ENCODE assay signal across 18 cellular contexts in genomic region chr4:36283912-36284465, GRCh38. TPM values are rescaled to one million over a fixed set of nuclear protein-coding genes. Genes with fewer than 3 reads are reported as not detected.
DNase-seq lines count a peak whose midpoint lies in the region; ATAC-seq, FAIRE-seq and TF ChIP-seq lines count a peak whose summit lies in the region.
"Had no signal": no experiment of that assay in that cellular context is flagged by ENCODE, and none has a peak within 500 bp of the region (broad histone marks: within the 10 kb centered on the region; RNA-seq: fewer than 3 reads in every experiment).

No MANE protein-coding gene starts in this region.

- H3K4me3 Mint-ChIP-seq in CD4-positive, alpha-beta memory T cell, result peak overlapping the region in 3 of 8 donors; percentile 14 to 56 (median 48)
- peak overlapping the region; percentile 93 for H3K4me3 Mint-ChIP-seq in natural killer cell treated with Interleukin-12 subunit alpha and Interleukin-12 subunit beta and Interleukin-15 and Interleukin-18, amount 100 ng/mL, for 72 hours
- H3K4me3 Mint-ChIP-seq: B cell, IgD-negative memory B cell had no signal

- H3K36me3 Mint-ChIP-seq in CD4-positive, alpha-beta memory T cell, result peaks cover 0 to 3% of the 10 kb centered on the region in 2 donors
- peaks cover 34% of the 10 kb centered on the region for H3K36me3 Mint-ChIP-seq in natural killer cell treated with Interleukin-12 subunit alpha and Interleukin-12 subunit beta and Interleukin-15 and Interleukin-18, amount 100 ng/mL, for 72 hours

- peak; percentile 33 for FAIRE-seq in GM12891 (lab: Jason Lieb, UNC)

- H3K27ac Mint-ChIP-seq in CD4-positive, alpha-beta memory T cell, result peak overlapping the region in 5 of 7 donors; percentile 9 to 85 (median 44)
- H3K27ac Mint-ChIP-seq in natural killer cell treated with Interleukin-12 subunit alpha and Interleukin-12 subunit beta and Interleukin-15 and Interleukin-18, amount 100 ng/mL, for 72 hours, result peak overlapping the region; percentile 92 to 98
- H3K27ac Mint-ChIP-seq: B cell, IgD-negative memory B cell had no signal

- no peak for TF ChIP-seq POLR2A in GM12891 (IDR thresholded peaks at IDR 0.05; ENCODE audit: low read depth, low read length)

- H3K4me1 ChIP-seq in CD4-positive, alpha-beta memory T cell (ENCODE audit: insufficient read depth, low read length), result peaks cover 42% of the 10 kb centered on the region
- no peaks in the 10 kb centered on the region for H3K4me1 ChIP-seq in ascending aorta
- H3K4me1 ChIP-seq in BE2C, result no peaks in the 10 kb centered on the region

- H3K36me3 ChIP-seq in CD4-positive, alpha-beta memory T cell (ENCODE audit: insufficient read depth, low read length), result no peaks in the 10 kb centered on the region
- H3K36me3 ChIP-seq in ascending aorta (no peaks in the 10 kb centered on the region), BE2C (no peaks in the 10 kb centered on the region)

- H3K27ac ChIP-seq in CD4-positive, alpha-beta memory T cell (ENCODE audit: low read depth, low read length), result no peak overlapping the region
- H3K27ac ChIP-seq in cingulate gyrus (ENCODE audit: low read depth, low read length) (peak overlapping the region; percentile 91), ascending aorta (no peak overlapping the region)
- H3K27ac ChIP-seq: foreskin keratinocyte, GM23248 had no signal

- intact Hi-C loops in CD4-positive, alpha-beta memory T cell (cut with micrococcal nuclease), result no loop called here
- intact Hi-C loops in ascending aorta (cut with DNase I) (no loop called here), Right ventricle myocardium inferior (cut with DNase I) (no loop called here)

- H3K27me3 Mint-ChIP-seq in CD4-positive, alpha-beta memory T cell, result no peaks in the 10 kb centered on the region
- no peaks in the 10 kb centered on the region for H3K27me3 Mint-ChIP-seq in natural killer cell treated with Interleukin-12 subunit alpha and Interleukin-12 subunit beta and Interleukin-15 and Interleukin-18, amount 100 ng/mL, for 72 hours
- H3K27me3 Mint-ChIP-seq: B cell, IgD-negative memory B cell had no signal

- no peaks in the 10 kb centered on the region for H3K9me3 ChIP-seq in CD4-positive, alpha-beta memory T cell (ENCODE audit: control insufficient read depth in 1 of 2, low read length in 2 of 2)
- H3K9me3 ChIP-seq in ascending aorta, result no peaks in the 10 kb centered on the region
- no peaks in the 10 kb centered on the region for H3K9me3 ChIP-seq in BE2C

- H3K27me3 ChIP-seq in CD4-positive, alpha-beta memory T cell (ENCODE audit: insufficient read depth, low read length), result no peaks in the 10 kb centered on the region
- no peaks in the 10 kb centered on the region for H3K27me3 ChIP-seq in ascending aorta
- H3K27me3 ChIP-seq in BE2C, result no peaks in the 10 kb centered on the region
- H3K27me3 ChIP-seq: foreskin keratinocyte had no signal

- no peak for TF ChIP-seq CTCF in ascending aorta (IDR thresholded peaks at IDR 0.05)
- no peak for TF ChIP-seq CTCF in BE2C (IDR thresholded peaks at IDR 0.05; ENCODE audit: low read depth, low read length)

- no peak overlapping the region for H3K4me3 ChIP-seq in CD4-positive, alpha-beta memory T cell (ENCODE audit: low read length in 2 of 2)
- H3K4me3 ChIP-seq in ascending aorta (no peak overlapping the region), BE2C (ENCODE audit: low read depth, low read length) (no peak overlapping the region)
- H3K4me3 ChIP-seq: GM23248 had no signal

- peaks cover 0 to 3% (median 0%) of the 10 kb centered on the region in 8 donors for H3K9me3 Mint-ChIP-seq in CD4-positive, alpha-beta memory T cell
- peaks cover 3% of the 10 kb centered on the region for H3K9me3 Mint-ChIP-seq in natural killer cell treated with Interleukin-12 subunit alpha and Interleukin-12 subunit beta and Interleukin-15 and Interleukin-18, amount 100 ng/mL, for 72 hours
- H3K9me3 Mint-ChIP-seq: IgD-negative memory B cell had no signal

- CTCF ChIA-PET in CD4-positive, alpha-beta memory T cell (lab: Charles Lee; ENCODE audit: partially characterized antibody), result interaction anchor here (3.2 to 3.9 kb wide), 2 partner anchors 30 to 40 kb away, joined by 16 to 30 read pairs; partner anchors contain the start of gene ARAP2

- no peak for DNase-seq in CD4-positive, alpha-beta memory T cell
- DNase-seq in GM12891 (ENCODE audit: insufficient read length, low spot score) (no peak), ascending aorta (ENCODE audit: low spot score in 2 of 2) (no peak), Right ventricle myocardium inferior (ENCODE audit: missing footprints) (no peak), BE2C (no peak), HuH-7.5 (ENCODE audit: low spot score) (no peak)
- DNase-seq in natural killer cell treated with Interleukin-12 subunit alpha and Interleukin-12 subunit beta and Interleukin-15 and Interleukin-18, amount 100 ng/mL, for 72 hours (ENCODE audit: low spot score), result no peak
- DNase-seq: amniotic stem cell; GM23248; NCI-H2029; NCI-H524 treated with DMSO at 0.1 percent for 48 hours; SHP77; stimulated activated CD4-positive, alpha-beta T cell treated with anti-CD3 and anti-CD28 coated beads, Interleukin-2, amount 100 ng/mL, for 24 hours had no signal

- peaks cover 26 to 62% (median 40%) of the 10 kb centered on the region in 4 donors for H3K4me1 Mint-ChIP-seq in CD4-positive, alpha-beta memory T cell
- peaks cover 72 to 92% of the 10 kb centered on the region in 2 donors for H3K4me1 Mint-ChIP-seq in natural killer cell treated with Interleukin-12 subunit alpha and Interleukin-12 subunit beta and Interleukin-15 and Interleukin-18, amount 100 ng/mL, for 72 hours (ENCODE audit: low read depth in 2 of 2)

- POLR2A ChIA-PET in CD4-positive, alpha-beta memory T cell (lab: Charles Lee; ENCODE audit: partially characterized antibody), result interaction anchor here (7.7 to 8.0 kb wide), 2 partner anchors 31 to 41 kb away, joined by 101 to 130 read pairs; partner anchors contain the start of gene ARAP2

- no peak for ATAC-seq in natural killer cell treated with Interleukin-12 subunit alpha and Interleukin-12 subunit beta and Interleukin-15 and Interleukin-18, amount 100 ng/mL, for 72 hours
- ATAC-seq in Right ventricle myocardium inferior, result no peak
- ATAC-seq: activated CD4-positive, CD25-positive, alpha-beta regulatory T cell treated with anti-CD3 and anti-CD28 coated beads, Interleukin-2, amount 50 U/mL, for 24 hours; foreskin keratinocyte had no signal

TF ChIP-seq in GM12891, 5 proteins besides CTCF, POLR2A, EP300 and RAD21:
- no peak for TF ChIP-seq SPI1 (IDR thresholded peaks at IDR 0.05; ENCODE audit: low read depth, low read length)
- TF ChIP-seq POU2F2 (IDR thresholded peaks at IDR 0.05; ENCODE audit: low read depth, low read length), result no peak
- TF ChIP-seq TAF1 (IDR thresholded peaks at IDR 0.05; ENCODE audit: low read depth, low read length), result no peak
- TF ChIP-seq PAX5 (IDR thresholded peaks at IDR 0.05; ENCODE audit: insufficient read depth, low read length, severe bottlenecking), result no peak
- no peak for TF ChIP-seq POLR2AphosphoS5 (IDR thresholded peaks at IDR 0.05; ENCODE audit: low read depth, low read length)

RNA-seq across cellular contexts. Expression of gene DTHD1, which starts 2.6 kb away (rescaled TPM):
- 1 to 10 TPM; 1.2 to 1.4 TPM for total RNA-seq in CD4-positive, alpha-beta memory T cell
- under 1 TPM in 1 of 2 donors, not detected in 1; 0.16 TPM for polyA plus RNA-seq in CD4-positive, alpha-beta memory T cell
- polyA plus RNA-seq in GM12891 (2012; ENCODE audit: low read depth, missing spikeins), result 0.71 TPM
- 10 to 100 TPM; 12.1 to 12.9 TPM for total RNA-seq in natural killer cell treated with Interleukin-12 subunit alpha and Interleukin-12 subunit beta and Interleukin-15 and Interleukin-18, amount 100 ng/mL, for 72 hours
- total RNA-seq in ascending aorta (not detected), Right ventricle myocardium inferior (not detected)
- not detected for polyA plus RNA-seq in BE2C (2012; ENCODE audit: insufficient read depth, insufficient read length, low read depth)
- total RNA-seq: B cell, foreskin keratinocyte, GM23248 had no signal
- polyA plus RNA-seq: foreskin keratinocyte, GM23248, IgD-negative memory B cell had no signal

RNA-seq across cellular contexts. Expression of gene ARAP2, which starts 39.7 kb away (rescaled TPM):
- total RNA-seq in CD4-positive, alpha-beta memory T cell, result 10 to 100 TPM; 89.6 to 97.4 TPM
- 10 to 100 TPM; 19.7 to 29.1 TPM for polyA plus RNA-seq in CD4-positive, alpha-beta memory T cell
- polyA plus RNA-seq in GM12891 (2012; ENCODE audit: low read depth, missing spikeins), result 8.5 TPM
- total RNA-seq in natural killer cell treated with Interleukin-12 subunit alpha and Interleukin-12 subunit beta and Interleukin-15 and Interleukin-18, amount 100 ng/mL, for 72 hours, result 100 to 1,000 TPM; 124 to 156 TPM
- total RNA-seq in ascending aorta, result 12.2 TPM
- 2.8 TPM for total RNA-seq in Right ventricle myocardium inferior
- 0.14 TPM for polyA plus RNA-seq in BE2C (2012; ENCODE audit: insufficient read depth, insufficient read length, low read depth)
- total RNA-seq: GM23248 had no signal
- polyA plus RNA-seq: GM23248 had no signal

Comparison
In these comparisons a context has a peak if more than half of its experiments do, and no peak if none do; other contexts are left out.
1. RNA of gene DTHD1, which starts 2.6 kb away (total RNA-seq): 12.1 to 12.9 TPM in natural killer cell treated with Interleukin-12 subunit alpha and Interleukin-12 subunit beta and Interleukin-15 and Interleukin-18, amount 100 ng/mL, for 72 hours; 1.2 to 1.4 TPM in CD4-positive, alpha-beta memory T cell, not detected in Right ventricle myocardium inferior (single experiment) and not detected in ascending aorta (single experiment); every median in the first group is over 4 times any median in the second.